ENCODE assay signal across 8 cellular contexts in the genomic region with DNA sequence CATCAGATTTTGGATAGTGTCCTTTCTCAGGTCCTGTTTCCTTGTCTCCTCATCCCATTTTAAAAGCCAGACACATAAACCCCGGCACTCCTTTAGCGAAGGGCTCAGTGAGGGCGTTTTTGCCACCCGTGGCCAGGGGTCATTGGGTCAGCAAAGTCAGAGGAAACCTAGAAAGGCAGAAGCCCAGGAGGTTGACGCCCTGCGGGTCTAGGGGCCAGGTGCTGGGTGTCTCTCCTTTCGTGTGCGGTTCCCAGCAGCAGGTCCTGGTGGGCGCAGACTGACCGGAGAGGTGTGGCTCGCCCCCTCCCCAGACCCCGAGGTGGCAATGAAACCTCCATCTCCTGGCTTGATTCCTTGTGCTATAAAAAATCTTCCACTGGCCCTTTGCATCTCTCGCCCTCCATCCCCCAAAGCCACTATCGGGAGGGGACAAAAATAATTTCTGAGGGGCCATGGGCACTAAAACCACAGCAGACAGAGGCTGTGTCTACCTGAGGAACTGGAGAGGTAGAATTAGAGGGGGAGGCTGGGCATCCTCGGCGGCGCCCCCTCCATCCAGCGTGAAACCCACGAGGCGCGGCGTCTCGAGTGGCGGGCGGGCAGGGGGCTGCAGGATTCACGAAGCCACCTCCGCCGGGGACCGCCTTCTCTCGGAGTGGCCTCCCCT.
A peak's percentile ranks its signal among the peaks of the same experiment; 100 is the strongest.
DNase-seq lines count a peak whose midpoint lies in the region; ATAC-seq and FAIRE-seq lines count a peak whose summit lies in the region.

No MANE protein-coding gene starts in this region.

- peak; percentile 56 for DNase-seq in EH (ENCODE audit: low read depth)
- peak; percentile 7 for DNase-seq in NCI-H526 treated with DMSO at 0.1 percent for 48 hours (lab: John Stamatoyannopoulos, UW)
- DNase-seq in memory B cell (ENCODE audit: low spot score in 2 of 2), result no peak
- DNase-seq in urothelium cell line (ENCODE audit: low spot score), result peak; percentile 30
- no peak for DNase-seq in COR-L47 (lab: John Stamatoyannopoulos, UW)

- H3K4me3 Mint-ChIP-seq in memory B cell, result peak overlapping the region; percentile 72

- H3K9me3 Mint-ChIP-seq in memory B cell, result no peaks in the 10 kb centered on the region

- no peaks in the 10 kb centered on the region for H3K36me3 Mint-ChIP-seq in memory B cell

- peaks cover 5% of the 10 kb centered on the region for H3K27me3 Mint-ChIP-seq in memory B cell

- no peak for ATAC-seq in memory B cell (ENCODE audit: low read depth)
- no peak for ATAC-seq in HG02973 (IDR thresholded peaks at IDR 0.05; ENCODE audit: unreplicated experiment)
- ATAC-seq in HG02885 (IDR thresholded peaks at IDR 0.05; ENCODE audit: poor library complexity, unreplicated experiment), result no peak

- no peak overlapping the region for H3K27ac Mint-ChIP-seq in memory B cell

- peak; percentile 35 for FAIRE-seq in urothelium cell line (lab: Jason Lieb, UNC)

- peak overlapping the region; percentile 93 for H3K27ac ChIP-seq in cingulate gyrus (ENCODE audit: low read depth, low read length)

- no peaks in the 10 kb centered on the region for H3K4me1 Mint-ChIP-seq in memory B cell

Comparison
In these comparisons a context has a peak if more than half of its experiments do, and no peak if none do; other contexts are left out.
1. DNase-seq: peak in EH (single experiment), NCI-H526 treated with DMSO at 0.1 percent for 48 hours (single experiment) and urothelium cell line (single experiment); none in memory B cell (0 of 2) and COR-L47 (single experiment).